In genomic region chr17:43578699-43579569, GRCh38 we compare ENCODE assay signal across 1 cellular context.
A peak's percentile ranks its signal among the peaks of the same experiment; 100 is the strongest.
TF ChIP-seq lines count a peak whose summit lies in the region.

No MANE protein-coding gene starts in this region.

TF ChIP-seq in HEK293, 187 proteins besides CTCF, POLR2A, EP300 and RAD21 (continued from another document):
- TF ChIP-seq KLF17 (tag by site-specific recombination; IDR thresholded peaks at IDR 0.05) (peak; percentile 75), PATZ1 (tag by site-specific recombination; IDR thresholded peaks at IDR 0.05) (peak; percentile 63), ZNF513 (tag by site-specific recombination; IDR thresholded peaks at IDR 0.05) (peak; percentile 93), ZBTB8A (tag by site-specific recombination; IDR thresholded peaks at IDR 0.05) (peak; percentile 87), FEZF1 (tag by site-specific recombination; IDR thresholded peaks at IDR 0.05) (peak; percentile 26; the same call in 1 of the 2 replicates)
TF ChIP-seq in HEK293: peak in this region for 20.
